ENCODE assay signal across 40 cellular contexts in the genomic region with DNA sequence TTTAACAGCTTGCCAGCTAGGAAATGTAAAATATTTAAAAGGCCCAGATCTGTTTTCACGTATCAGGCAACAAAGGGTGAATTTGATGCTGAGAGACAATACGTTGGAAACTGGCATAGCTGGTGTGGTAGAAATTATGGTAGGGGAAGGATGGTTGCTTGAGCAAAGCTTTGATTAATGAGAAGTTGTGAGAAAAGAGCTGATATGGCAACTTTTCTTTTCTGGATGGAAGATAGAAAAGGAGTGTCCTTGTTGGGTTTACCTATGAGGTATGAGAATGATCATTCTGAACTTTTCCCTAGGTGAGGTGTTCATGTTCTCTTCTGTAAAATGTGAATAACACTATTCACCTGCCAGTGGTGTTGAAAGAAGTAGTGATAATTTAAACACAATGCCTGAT.
"Had no signal": no experiment of that assay in that cellular context is flagged by ENCODE, and none has a peak within 500 bp of the region (broad histone marks: within the 10 kb centered on the region; RNA-seq: fewer than 3 reads in every experiment).

No MANE protein-coding gene starts in this region.

- H3K4me3 ChIP-seq: adrenal gland, ascending aorta, body of pancreas, breast epithelium, cardiac muscle cell had no signal

- DNase-seq: activated effector memory CD4-positive, alpha-beta T cell treated with anti-CD3 and anti-CD28 coated beads, Interleukin-2, amount 50 U/mL, for 16 hours; activated effector memory CD4-positive, alpha-beta T cell treated with Interleukin-2 at 50 U/mL for 16 hours; activated gamma-delta T cell; activated gamma-delta T cell treated with Interleukin-2 at 50 U/mL for 16 hours; activated naive CD4-positive, alpha-beta T cell; activated naive CD4-positive, alpha-beta T cell treated with anti-CD3 and anti-CD28 coated beads for 36 hours; activated naive CD4-positive, alpha-beta T cell treated with anti-CD3 and anti-CD28 coated beads, Interleukin-2, amount 10 ng/mL, durations not matched to agents 7 days and 5 days; activated naive CD4-positive, alpha-beta T cell treated with anti-CD3 and anti-CD28 coated beads, Interleukin-2, amount 50 U/mL, for 16 hours; activated naive CD4-positive, alpha-beta T cell treated with Interleukin-2 at 50 U/mL for 16 hours; activated naive CD8-positive, alpha-beta T cell treated with anti-CD3 and anti-CD28 coated beads for 36 hours; activated naive CD8-positive, alpha-beta T cell treated with anti-CD3 and anti-CD28 coated beads, Interleukin-2, amount 10 ng/mL, durations not matched to agents 7 days and 5 days; activated naive CD8-positive, alpha-beta T cell treated with anti-CD3 and anti-CD28 coated beads, Interleukin-2, amount 50 U/mL, for 24 hours; activated T-cell treated with anti-CD3 and anti-CD28 coated beads, Interleukin-2, amount 50 U/mL, for 1 hour; activated T-cell treated with anti-CD3 and anti-CD28 coated beads, Interleukin-2, amount 50 U/mL, for 24 hours; activated T-cell treated with anti-CD3 and anti-CD28 coated beads, Interleukin-2, amount 50 U/mL, for 4 hours; activated T-cell treated with anti-CD3 and anti-CD28 coated beads, Interleukin-2, amount 50 U/mL, for 48 hours; activated T-cell treated with anti-CD3 and anti-CD28 coated beads, Interleukin-2, amount 50 U/mL, for 72 hours; adrenal gland; amniotic stem cell; amygdala; anterior cingulate cortex; aorta; body of pancreas; brain microvascular endothelial cell; caudate nucleus; central memory CD4-positive, alpha-beta T cell; cerebellar nuclear complex had no signal

- H3K9me3 Mint-ChIP-seq: activated T-helper 17 cell treated with anti-CD3 and anti-CD28 coated beads, Interleukin-2, amount 50 U/mL, for 72 hours; central memory CD8-positive, alpha-beta T cell had no signal

- H3K4me3 Mint-ChIP-seq: activated naive CD4-positive, alpha-beta T cell treated with anti-CD3 and anti-CD28 coated beads for 36 hours; activated naive CD4-positive, alpha-beta T cell treated with anti-CD3 and anti-CD28 coated beads, Interleukin-2, amount 10 ng/mL, durations not matched to agents 7 days and 5 days; activated naive CD4-positive, alpha-beta T cell treated with anti-CD3 and anti-CD28 coated beads, Interleukin-2, amount 50 U/mL, for 24 hours; activated naive CD8-positive, alpha-beta T cell; activated naive CD8-positive, alpha-beta T cell treated with anti-CD3 and anti-CD28 coated beads for 36 hours; activated naive CD8-positive, alpha-beta T cell treated with anti-CD3 and anti-CD28 coated beads, Interleukin-2, amount 10 ng/mL, durations not matched to agents 7 days and 5 days; activated naive CD8-positive, alpha-beta T cell treated with anti-CD3 and anti-CD28 coated beads, Interleukin-2, amount 50 U/mL, for 24 hours; activated T-cell treated with anti-CD3 and anti-CD28 coated beads, Interleukin-2, amount 50 U/mL, for 24 hours; activated T-cell treated with anti-CD3 and anti-CD28 coated beads, Interleukin-2, amount 50 U/mL, for 4 hours; activated T-cell treated with anti-CD3 and anti-CD28 coated beads, Interleukin-2, amount 50 U/mL, for 72 hours; activated T-helper 1 cell treated with anti-CD3 and anti-CD28 coated beads, Interleukin-12 subunit alpha, Interleukin-12 subunit beta, Interleukin-2, Interleukin-4 antibody, amounts not matched to agents 30 ng/mL and 10 ng/mL and 1 ng/mL, durations not matched to agents 14 hours and 24 hours and 36 hours; activated T-helper 17 cell treated with anti-CD3 and anti-CD28 coated beads, Interleukin-2, amount 50 U/mL, for 72 hours; brain; central memory CD8-positive, alpha-beta T cell had no signal

- H3K27ac Mint-ChIP-seq: activated naive CD4-positive, alpha-beta T cell treated with anti-CD3 and anti-CD28 coated beads for 36 hours; activated naive CD4-positive, alpha-beta T cell treated with anti-CD3 and anti-CD28 coated beads, Interleukin-2, amount 10 ng/mL, durations not matched to agents 7 days and 5 days; activated naive CD4-positive, alpha-beta T cell treated with anti-CD3 and anti-CD28 coated beads, Interleukin-2, amount 50 U/mL, for 24 hours; activated naive CD4-positive, alpha-beta T cell treated with anti-CD3 and anti-CD28 coated beads, Interleukin-2, amount 50 U/mL, for 72 hours; activated naive CD8-positive, alpha-beta T cell; activated naive CD8-positive, alpha-beta T cell treated with anti-CD3 and anti-CD28 coated beads for 36 hours; activated naive CD8-positive, alpha-beta T cell treated with anti-CD3 and anti-CD28 coated beads, Interleukin-2, amount 10 ng/mL, durations not matched to agents 7 days and 5 days; activated naive CD8-positive, alpha-beta T cell treated with anti-CD3 and anti-CD28 coated beads, Interleukin-2, amount 50 U/mL, for 24 hours; activated T-cell treated with anti-CD3 and anti-CD28 coated beads, Interleukin-2, amount 50 U/mL, for 24 hours; activated T-cell treated with anti-CD3 and anti-CD28 coated beads, Interleukin-2, amount 50 U/mL, for 72 hours; activated T-helper 1 cell treated with anti-CD3 and anti-CD28 coated beads, Interleukin-12 subunit alpha, Interleukin-12 subunit beta, Interleukin-2, Interleukin-4 antibody, amounts not matched to agents 30 ng/mL and 10 ng/mL and 1 ng/mL, durations not matched to agents 14 hours and 24 hours and 36 hours; activated T-helper 17 cell treated with anti-CD3 and anti-CD28 coated beads, Interleukin-2, amount 50 U/mL, for 72 hours; activated T-helper 2 cell treated with anti-CD3 and anti-CD28 coated beads, Interferon-gamma antibody, Interleukin-2, Interleukin-4, amounts not matched to agents 10 μg/mL and 5 μg/mL and 100 μg/mL, durations not matched to agents 14 hours and 24 hours and 36 hours; brain had no signal

- H3K4me1 Mint-ChIP-seq: activated naive CD4-positive, alpha-beta T cell treated with anti-CD3 and anti-CD28 coated beads, Interleukin-2, amount 50 U/mL, for 24 hours; activated naive CD8-positive, alpha-beta T cell treated with anti-CD3 and anti-CD28 coated beads for 36 hours; activated naive CD8-positive, alpha-beta T cell treated with anti-CD3 and anti-CD28 coated beads, Interleukin-2, amount 10 ng/mL, durations not matched to agents 7 days and 5 days; activated naive CD8-positive, alpha-beta T cell treated with anti-CD3 and anti-CD28 coated beads, Interleukin-2, amount 50 U/mL, for 24 hours; activated T-helper 17 cell treated with anti-CD3 and anti-CD28 coated beads, Interleukin-2, amount 50 U/mL, for 72 hours; brain; central memory CD8-positive, alpha-beta T cell had no signal

- H3K27ac ChIP-seq: adrenal gland, ascending aorta, body of pancreas, brain microvascular endothelial cell, breast epithelium, cardiac muscle cell had no signal

- H3K36me3 ChIP-seq: adrenal gland, ascending aorta, brain microvascular endothelial cell, breast epithelium, cardiac muscle cell had no signal

- H3K27me3 Mint-ChIP-seq: activated naive CD4-positive, alpha-beta T cell treated with anti-CD3 and anti-CD28 coated beads, Interleukin-2, amount 50 U/mL, for 24 hours; activated naive CD8-positive, alpha-beta T cell; activated naive CD8-positive, alpha-beta T cell treated with anti-CD3 and anti-CD28 coated beads for 36 hours; activated naive CD8-positive, alpha-beta T cell treated with anti-CD3 and anti-CD28 coated beads, Interleukin-2, amount 50 U/mL, for 24 hours; activated T-helper 17 cell treated with anti-CD3 and anti-CD28 coated beads, Interleukin-2, amount 50 U/mL, for 72 hours had no signal

- H3K27me3 ChIP-seq: adrenal gland, ascending aorta, body of pancreas, brain microvascular endothelial cell, breast epithelium, cardiac muscle cell had no signal

- H3K9me3 ChIP-seq: adrenal gland, ascending aorta, body of pancreas had no signal

- ATAC-seq: activated naive CD4-positive, alpha-beta T cell treated with anti-CD3 and anti-CD28 coated beads, Interleukin-2, amount 50 U/mL, for 72 hours; activated naive CD8-positive, alpha-beta T cell treated with anti-CD3 and anti-CD28 coated beads, Interleukin-2, amount 50 U/mL, for 24 hours; activated T-cell treated with anti-CD3 and anti-CD28 coated beads, Interleukin-2, amount 50 U/mL, for 4 hours; activated T-cell treated with anti-CD3 and anti-CD28 coated beads, Interleukin-2, amount 50 U/mL, for 72 hours; activated T-helper 17 cell treated with anti-CD3 and anti-CD28 coated beads, Interleukin-2, amount 50 U/mL, for 72 hours; body of pancreas had no signal

- H3K36me3 Mint-ChIP-seq: activated naive CD4-positive, alpha-beta T cell treated with anti-CD3 and anti-CD28 coated beads, Interleukin-2, amount 10 ng/mL, durations not matched to agents 7 days and 5 days; activated naive CD8-positive, alpha-beta T cell; brain had no signal

- H3K4me1 ChIP-seq: adrenal gland, ascending aorta, body of pancreas, breast epithelium had no signal

- FAIRE-seq: astrocyte, bronchial epithelial cell had no signal
